19 cellular contexts compared by ENCODE assay signal in the genomic region with DNA sequence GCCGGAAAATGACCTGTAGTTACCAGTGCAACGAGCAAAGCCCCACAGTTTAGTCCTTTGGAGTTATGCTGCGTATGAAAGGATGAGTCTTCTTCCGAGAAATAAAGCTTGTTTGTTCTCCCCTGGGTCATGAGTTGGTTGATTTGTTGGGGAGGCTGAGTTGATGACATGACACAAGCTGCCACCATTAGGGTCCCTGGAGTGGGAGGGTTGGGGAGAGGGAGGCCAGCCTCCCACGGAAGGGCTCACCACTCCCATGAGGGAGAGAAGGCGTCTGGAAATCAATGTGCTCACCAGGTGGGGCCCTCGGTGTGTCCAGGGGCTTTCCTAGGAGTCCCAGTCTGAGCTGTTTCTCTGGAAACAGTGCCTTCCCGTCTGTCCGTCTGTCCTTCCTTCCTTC. TPM values are rescaled to one million over a fixed set of nuclear protein-coding genes. Genes with fewer than 3 reads are reported as not detected.
"Had no signal": no experiment of that assay in that cellular context is flagged by ENCODE, and none has a peak within 500 bp of the region (broad histone marks: within the 10 kb centered on the region; RNA-seq: fewer than 3 reads in every experiment).

No MANE protein-coding gene starts in this region.

- H3K9me3 Mint-ChIP-seq: activated naive CD4-positive, alpha-beta T cell treated with anti-CD3 and anti-CD28 coated beads for 36 hours; activated naive CD8-positive, alpha-beta T cell treated with anti-CD3 and anti-CD28 coated beads, Interleukin-2, amount 50 U/mL, for 24 hours; activated T-helper 1 cell treated with anti-CD3 and anti-CD28 coated beads, Interleukin-12 subunit alpha, Interleukin-12 subunit beta, Interleukin-2, Interleukin-4 antibody, amounts not matched to agents 30 ng/mL and 10 ng/mL and 1 ng/mL, durations not matched to agents 14 hours and 24 hours and 36 hours; immature natural killer cell; naive thymus-derived CD4-positive, alpha-beta T cell; stimulated activated effector memory CD8-positive, alpha-beta T cell treated with anti-CD3 and anti-CD28 coated beads, Interleukin-12 subunit alpha, Interleukin-12 subunit beta, amount 100 ng/mL, for 72 hours had no signal

- H3K27ac ChIP-seq: ascending aorta, breast epithelium, esophagus muscularis mucosa, lower lobe of right lung, pancreas, tibial artery, uterus had no signal

- H3K36me3 ChIP-seq: ascending aorta, breast epithelium, esophagus muscularis mucosa, lower lobe of right lung, pancreas, tibial artery, uterus had no signal

- H3K4me3 Mint-ChIP-seq: activated naive CD4-positive, alpha-beta T cell treated with anti-CD3 and anti-CD28 coated beads for 36 hours; activated naive CD8-positive, alpha-beta T cell treated with anti-CD3 and anti-CD28 coated beads, Interleukin-2, amount 50 U/mL, for 24 hours; activated T-helper 1 cell treated with anti-CD3 and anti-CD28 coated beads, Interleukin-12 subunit alpha, Interleukin-12 subunit beta, Interleukin-2, Interleukin-4 antibody, amounts not matched to agents 30 ng/mL and 10 ng/mL and 1 ng/mL, durations not matched to agents 14 hours and 24 hours and 36 hours; immature natural killer cell; naive thymus-derived CD4-positive, alpha-beta T cell; stimulated activated effector memory CD8-positive, alpha-beta T cell treated with anti-CD3 and anti-CD28 coated beads, Interleukin-12 subunit alpha, Interleukin-12 subunit beta, amount 100 ng/mL, for 72 hours had no signal

- DNase-seq: activated CD4-positive, alpha-beta T cell treated with anti-CD3 and anti-CD28 coated beads, Interleukin-2, amount 50 U/mL, for 1 hour; activated CD8-positive, alpha-beta memory T cell treated with anti-CD3 and anti-CD28 coated beads for 24 hours; activated naive CD4-positive, alpha-beta T cell treated with anti-CD3 and anti-CD28 coated beads for 36 hours; activated naive CD8-positive, alpha-beta T cell treated with anti-CD3 and anti-CD28 coated beads, Interleukin-2, amount 50 U/mL, for 24 hours; effector CD4-positive, alpha-beta T cell; immature natural killer cell; lower lobe of right lung; mucosa of descending colon; naive thymus-derived CD4-positive, alpha-beta T cell; pancreas; uterus had no signal

- H3K36me3 Mint-ChIP-seq: immature natural killer cell; stimulated activated effector memory CD8-positive, alpha-beta T cell treated with anti-CD3 and anti-CD28 coated beads, Interleukin-12 subunit alpha, Interleukin-12 subunit beta, amount 100 ng/mL, for 72 hours had no signal

- H3K27me3 ChIP-seq: ascending aorta, breast epithelium, esophagus muscularis mucosa, pancreas, tibial artery, uterus had no signal

- H3K4me1 ChIP-seq: ascending aorta, breast epithelium, pancreas, uterus had no signal

- H3K27ac Mint-ChIP-seq: activated naive CD4-positive, alpha-beta T cell treated with anti-CD3 and anti-CD28 coated beads for 36 hours; activated naive CD8-positive, alpha-beta T cell treated with anti-CD3 and anti-CD28 coated beads, Interleukin-2, amount 50 U/mL, for 24 hours; activated T-helper 1 cell treated with anti-CD3 and anti-CD28 coated beads, Interleukin-12 subunit alpha, Interleukin-12 subunit beta, Interleukin-2, Interleukin-4 antibody, amounts not matched to agents 30 ng/mL and 10 ng/mL and 1 ng/mL, durations not matched to agents 14 hours and 24 hours and 36 hours; stimulated activated effector memory CD8-positive, alpha-beta T cell treated with anti-CD3 and anti-CD28 coated beads, Interleukin-12 subunit alpha, Interleukin-12 subunit beta, amount 100 ng/mL, for 72 hours had no signal

- H3K27me3 Mint-ChIP-seq: activated naive CD8-positive, alpha-beta T cell treated with anti-CD3 and anti-CD28 coated beads, Interleukin-2, amount 50 U/mL, for 24 hours had no signal

- H3K9me3 ChIP-seq: ascending aorta, breast epithelium, esophagus muscularis mucosa, lower lobe of right lung, mucosa of descending colon, pancreas, tibial artery, uterus had no signal

- H3K4me3 ChIP-seq: ascending aorta, breast epithelium, esophagus muscularis mucosa, lower lobe of right lung, mucosa of descending colon, pancreas, tibial artery, uterus had no signal

RNA-seq across cellular contexts. Expression of gene SAG, which starts 39.3 kb away (rescaled TPM):
- total RNA-seq: ascending aorta, breast epithelium, esophagus muscularis mucosa, glomerular endothelial cell, lower lobe of right lung, pancreas, renal cortical epithelial cell had no signal
